ENCODE assay signal across 2 cellular contexts in the genomic region with DNA sequence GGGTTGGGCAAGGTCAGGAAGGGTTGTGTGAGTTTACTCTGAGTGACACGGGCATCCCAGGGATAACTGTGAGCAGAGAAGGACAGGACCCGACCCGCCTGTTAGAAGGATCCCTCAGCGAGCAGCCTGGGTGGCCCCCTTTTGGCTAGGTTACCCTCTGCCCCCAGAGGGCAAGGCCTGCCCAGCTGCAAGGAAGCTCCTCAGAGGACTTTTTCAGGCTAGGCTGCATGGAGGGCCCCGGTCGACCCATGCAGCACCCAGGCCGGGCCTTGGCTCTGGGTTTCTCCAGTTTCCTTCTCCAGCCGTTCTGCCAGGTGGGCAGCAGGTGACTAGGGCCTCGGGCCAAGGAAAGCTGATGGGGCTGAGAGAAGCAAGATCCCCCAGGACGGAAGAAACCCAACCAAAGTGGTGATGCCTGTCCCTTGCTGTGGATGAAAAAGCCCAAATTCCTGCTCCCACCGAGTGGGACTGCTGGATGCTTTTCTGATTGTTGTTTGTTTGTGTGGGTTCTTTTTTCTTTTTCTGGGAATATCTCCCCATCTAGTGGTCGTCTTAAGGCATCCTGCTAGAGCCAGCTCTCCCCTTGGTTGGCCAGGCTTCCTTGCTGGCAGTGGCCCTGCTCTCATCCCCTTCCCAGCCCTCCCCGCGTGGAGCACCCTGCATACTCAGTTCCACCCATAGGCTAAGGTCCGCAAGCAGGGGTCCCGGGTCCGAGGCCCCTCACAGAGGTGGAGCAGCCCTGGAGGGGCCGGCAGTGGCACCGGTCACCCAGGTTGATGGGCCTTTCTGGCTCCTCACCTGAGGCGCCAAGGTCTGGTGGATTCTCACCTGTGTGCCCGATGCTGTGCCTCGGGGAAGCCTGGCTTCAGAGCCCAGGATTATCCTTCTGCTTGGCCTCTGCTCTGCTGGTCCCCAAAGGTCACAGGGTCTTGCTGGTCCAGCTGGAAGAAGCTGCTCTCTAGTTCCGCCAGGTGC.
TF ChIP-seq lines count a peak whose summit lies in the region.

No MANE protein-coding gene starts in this region.

TF ChIP-seq in GM23338, 12 proteins besides CTCF, POLR2A, EP300 and RAD21:
- TF ChIP-seq EZH2 (IDR thresholded peaks at IDR 0.05; ENCODE audit: low read depth, unreplicated experiment), result no peak
- TF ChIP-seq NANOG (IDR thresholded peaks at IDR 0.05; ENCODE audit: borderline replicate concordance), result no peak
- TF ChIP-seq EZH2phosphoT487 (IDR thresholded peaks at IDR 0.05; ENCODE audit: unreplicated experiment), result no peak
- no peak for TF ChIP-seq JUNB (IDR thresholded peaks at IDR 0.05; ENCODE audit: unreplicated experiment)
- TF ChIP-seq ZNF462 (CRISPR knock-in tag; IDR thresholded peaks at IDR 0.05), result no peak
- TF ChIP-seq STAT1 (IDR thresholded peaks at IDR 0.05; ENCODE audit: unreplicated experiment), result no peak
- no peak for TF ChIP-seq ZNF331 (CRISPR knock-in tag; IDR thresholded peaks at IDR 0.05; ENCODE audit: low read depth)
- TF ChIP-seq ZNF114 (CRISPR knock-in tag; IDR thresholded peaks at IDR 0.05), result no peak
- no peak for TF ChIP-seq CREB1 (CRISPR knock-in tag; IDR thresholded peaks at IDR 0.05; ENCODE audit: low read depth)

TF ChIP-seq in K562, 482 proteins besides CTCF, POLR2A, EP300 and RAD21:
- TF ChIP-seq, protein P1, sequence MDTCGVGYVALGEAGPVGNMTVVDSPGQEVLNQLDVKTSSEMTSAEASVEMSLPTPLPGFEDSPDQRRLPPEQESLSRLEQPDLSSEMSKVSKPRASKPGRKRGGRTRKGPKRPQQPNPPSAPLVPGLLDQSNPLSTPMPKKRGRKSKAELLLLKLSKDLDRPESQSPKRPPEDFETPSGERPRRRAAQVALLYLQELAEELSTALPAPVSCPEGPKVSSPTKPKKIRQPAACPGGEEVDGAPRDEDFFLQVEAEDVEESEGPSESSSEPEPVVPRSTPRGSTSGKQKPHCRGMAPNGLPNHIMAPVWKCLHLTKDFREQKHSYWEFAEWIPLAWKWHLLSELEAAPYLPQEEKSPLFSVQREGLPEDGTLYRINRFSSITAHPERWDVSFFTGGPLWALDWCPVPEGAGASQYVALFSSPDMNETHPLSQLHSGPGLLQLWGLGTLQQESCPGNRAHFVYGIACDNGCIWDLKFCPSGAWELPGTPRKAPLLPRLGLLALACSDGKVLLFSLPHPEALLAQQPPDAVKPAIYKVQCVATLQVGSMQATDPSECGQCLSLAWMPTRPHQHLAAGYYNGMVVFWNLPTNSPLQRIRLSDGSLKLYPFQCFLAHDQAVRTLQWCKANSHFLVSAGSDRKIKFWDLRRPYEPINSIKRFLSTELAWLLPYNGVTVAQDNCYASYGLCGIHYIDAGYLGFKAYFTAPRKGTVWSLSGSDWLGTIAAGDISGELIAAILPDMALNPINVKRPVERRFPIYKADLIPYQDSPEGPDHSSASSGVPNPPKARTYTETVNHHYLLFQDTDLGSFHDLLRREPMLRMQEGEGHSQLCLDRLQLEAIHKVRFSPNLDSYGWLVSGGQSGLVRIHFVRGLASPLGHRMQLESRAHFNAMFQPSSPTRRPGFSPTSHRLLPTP (IDR thresholded peaks at IDR 0.05; ENCODE audit: borderline replicate concordance, extremely low read depth, insufficient read length), result no peak
- TF ChIP-seq, protein P2, sequence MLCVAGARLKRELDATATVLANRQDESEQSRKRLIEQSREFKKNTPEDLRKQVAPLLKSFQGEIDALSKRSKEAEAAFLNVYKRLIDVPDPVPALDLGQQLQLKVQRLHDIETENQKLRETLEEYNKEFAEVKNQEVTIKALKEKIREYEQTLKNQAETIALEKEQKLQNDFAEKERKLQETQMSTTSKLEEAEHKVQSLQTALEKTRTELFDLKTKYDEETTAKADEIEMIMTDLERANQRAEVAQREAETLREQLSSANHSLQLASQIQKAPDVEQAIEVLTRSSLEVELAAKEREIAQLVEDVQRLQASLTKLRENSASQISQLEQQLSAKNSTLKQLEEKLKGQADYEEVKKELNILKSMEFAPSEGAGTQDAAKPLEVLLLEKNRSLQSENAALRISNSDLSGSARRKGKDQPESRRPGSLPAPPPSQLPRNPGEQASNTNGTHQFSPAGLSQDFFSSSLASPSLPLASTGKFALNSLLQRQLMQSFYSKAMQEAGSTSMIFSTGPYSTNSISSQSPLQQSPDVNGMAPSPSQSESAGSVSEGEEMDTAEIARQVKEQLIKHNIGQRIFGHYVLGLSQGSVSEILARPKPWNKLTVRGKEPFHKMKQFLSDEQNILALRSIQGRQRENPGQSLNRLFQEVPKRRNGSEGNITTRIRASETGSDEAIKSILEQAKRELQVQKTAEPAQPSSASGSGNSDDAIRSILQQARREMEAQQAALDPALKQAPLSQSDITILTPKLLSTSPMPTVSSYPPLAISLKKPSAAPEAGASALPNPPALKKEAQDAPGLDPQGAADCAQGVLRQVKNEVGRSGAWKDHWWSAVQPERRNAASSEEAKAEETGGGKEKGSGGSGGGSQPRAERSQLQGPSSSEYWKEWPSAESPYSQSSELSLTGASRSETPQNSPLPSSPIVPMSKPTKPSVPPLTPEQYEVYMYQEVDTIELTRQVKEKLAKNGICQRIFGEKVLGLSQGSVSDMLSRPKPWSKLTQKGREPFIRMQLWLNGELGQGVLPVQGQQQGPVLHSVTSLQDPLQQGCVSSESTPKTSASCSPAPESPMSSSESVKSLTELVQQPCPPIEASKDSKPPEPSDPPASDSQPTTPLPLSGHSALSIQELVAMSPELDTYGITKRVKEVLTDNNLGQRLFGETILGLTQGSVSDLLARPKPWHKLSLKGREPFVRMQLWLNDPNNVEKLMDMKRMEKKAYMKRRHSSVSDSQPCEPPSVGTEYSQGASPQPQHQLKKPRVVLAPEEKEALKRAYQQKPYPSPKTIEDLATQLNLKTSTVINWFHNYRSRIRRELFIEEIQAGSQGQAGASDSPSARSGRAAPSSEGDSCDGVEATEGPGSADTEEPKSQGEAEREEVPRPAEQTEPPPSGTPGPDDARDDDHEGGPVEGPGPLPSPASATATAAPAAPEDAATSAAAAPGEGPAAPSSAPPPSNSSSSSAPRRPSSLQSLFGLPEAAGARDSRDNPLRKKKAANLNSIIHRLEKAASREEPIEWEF (CRISPR knock-in tag; IDR thresholded peaks at IDR 0.05), result no peak
- TF ChIP-seq MCM2 (IDR thresholded peaks at IDR 0.05; ENCODE audit: low read depth), result no peak
- TF ChIP-seq BRD4 (IDR thresholded peaks at IDR 0.05), result no peak
- TF ChIP-seq CEBPG (CRISPR knock-in tag; IDR thresholded peaks at IDR 0.05), result no peak
- no peak for TF ChIP-seq CEBPG (tag; conservative IDR thresholded peaks at IDR 0.05 in 1 of 2, IDR thresholded peaks at IDR 0.05 in 1 of 2)
- no peak for TF ChIP-seq SUPT5H (IDR thresholded peaks at IDR 0.05)
- no peak for TF ChIP-seq ZNF561 (CRISPR knock-in tag; conservative IDR thresholded peaks at IDR 0.05)
- no peak for TF ChIP-seq MEF2D (tag; conservative IDR thresholded peaks at IDR 0.05; ENCODE audit: low read depth)
- no peak for TF ChIP-seq ZNF253 (CRISPR knock-in tag; conservative IDR thresholded peaks at IDR 0.05)
- no peak for TF ChIP-seq MAFF (IDR thresholded peaks at IDR 0.05; ENCODE audit: low read length)
